In genomic region chr15:100192092-100192695, GRCh38 we compare ENCODE assay signal across 24 cellular contexts.
DNase-seq lines count a peak whose midpoint lies in the region; ATAC-seq and TF ChIP-seq lines count a peak whose summit lies in the region.
"Had no signal": no experiment of that assay in that cellular context is flagged by ENCODE, and none has a peak within 500 bp of the region (broad histone marks: within the 10 kb centered on the region; RNA-seq: fewer than 3 reads in every experiment).

No MANE protein-coding gene starts in this region.

- peak; percentile 45 for DNase-seq in HPDE6-E6E7 (ENCODE audit: extremely low spot score)
- DNase-seq in NCI-H2081 treated with DMSO at 0.1 percent for 48 hours (lab: John Stamatoyannopoulos, UW), result peak; percentile 20
- peak; percentile 45 for DNase-seq in coronary artery (ENCODE audit: low spot score)
- DNase-seq in osteoblast (ENCODE audit: insufficient read length, low spot score, missing footprints), result peak; percentile 34
- DNase-seq in activated CD4-positive, alpha-beta T cell treated with anti-CD3 and anti-CD28 coated beads, Interleukin-2, amount 50 U/mL, for 1 hour, result no peak
- no peak for DNase-seq in mucosa of descending colon
- DNase-seq: activated CD4-positive, alpha-beta T cell treated with anti-CD3 and anti-CD28 coated beads, Interleukin-2, amount 10 ng/mL, durations not matched to agents 7 days and 5 days; activated naive CD4-positive, alpha-beta T cell treated with anti-CD3 and anti-CD28 coated beads, Interleukin-2, amount 50 U/mL, for 16 hours; activated T-cell treated with anti-CD3 and anti-CD28 coated beads, Interleukin-2, amount 50 U/mL, for 1 hour; anterior cingulate cortex; CD4-positive, CD25-positive, alpha-beta regulatory T cell; DMS 273 treated with DMSO at 0.1 percent for 48 hours; effector CD4-positive, alpha-beta T cell; HFFc6; left cardiac atrium; stimulated activated CD4-positive, alpha-beta T cell treated with anti-CD3 and anti-CD28 coated beads, Interleukin-4, amount 100 ng/mL, for 1 hour; stimulated activated naive CD8-positive, alpha-beta T cell treated with anti-CD3 and anti-CD28 coated beads, Interleukin-15, Interleukin-2, amounts not matched to agents 100 U/mL and 50 U/mL, for 24 hours; thyroid gland had no signal

- H3K4me3 ChIP-seq in coronary artery (no peak overlapping the region), osteoblast (ENCODE audit: insufficient read depth, low read length) (no peak overlapping the region), mucosa of descending colon (no peak overlapping the region)
- H3K4me3 ChIP-seq: esophagus muscularis mucosa, gastroesophageal sphincter, smooth muscle cell, thyroid gland had no signal

- no peaks in the 10 kb centered on the region for H3K4me1 ChIP-seq in osteoblast (ENCODE audit: insufficient read depth, low read length)
- peaks cover 6% of the 10 kb centered on the region for H3K4me1 ChIP-seq in mucosa of descending colon (ENCODE audit: low read depth)
- H3K4me1 ChIP-seq: thyroid gland had no signal

- no peak overlapping the region for H3K4me2 ChIP-seq in osteoblast (ENCODE audit: insufficient read depth, low read length)
- H3K4me2 ChIP-seq: smooth muscle cell had no signal

- intact Hi-C loops in mucosa of descending colon (cut with DNase I, micrococcal nuclease), result no loop called here

- H2AFZ ChIP-seq in osteoblast (ENCODE audit: low read length), result no peak overlapping the region

- H3K27me3 ChIP-seq in osteoblast (ENCODE audit: insufficient read depth, low read length), result no peaks in the 10 kb centered on the region
- H3K27me3 ChIP-seq: esophagus muscularis mucosa, gastroesophageal sphincter, thyroid gland had no signal

- ATAC-seq in HG02642 (IDR thresholded peaks at IDR 0.05; ENCODE audit: poor library complexity, unreplicated experiment) (no peak), mucosa of descending colon (no peak)
- ATAC-seq: gastroesophageal sphincter; left cardiac atrium; natural killer cell treated with Interleukin-12 subunit alpha and Interleukin-12 subunit beta and Interleukin-15 and Interleukin-18, amount 100 ng/mL, for 72 hours; Right ventricle myocardium inferior; stimulated activated naive CD8-positive, alpha-beta T cell treated with anti-CD3 and anti-CD28 coated beads, Interleukin-15, Interleukin-2, amounts not matched to agents 100 U/mL and 50 U/mL, for 24 hours had no signal

- H4K20me1 ChIP-seq in osteoblast (ENCODE audit: insufficient read depth, low read length), result no peaks in the 10 kb centered on the region

- H3K27ac ChIP-seq in coronary artery (no peak overlapping the region), osteoblast (ENCODE audit: low read depth, low read length) (no peak overlapping the region)
- H3K27ac ChIP-seq: esophagus muscularis mucosa, gastroesophageal sphincter, thyroid gland had no signal

- no peaks in the 10 kb centered on the region for H3K79me2 ChIP-seq in osteoblast (ENCODE audit: insufficient read depth, low read length)

- no peaks in the 10 kb centered on the region for H3K9me3 ChIP-seq in osteoblast (ENCODE audit: low read depth, low read length)
- no peaks in the 10 kb centered on the region for H3K9me3 ChIP-seq in mucosa of descending colon
- H3K9me3 ChIP-seq: esophagus muscularis mucosa, gastroesophageal sphincter, thyroid gland had no signal

- TF ChIP-seq CTCF in coronary artery (IDR thresholded peaks at IDR 0.05) (no peak), osteoblast (IDR thresholded peaks at IDR 0.05; ENCODE audit: extremely low read depth, low read depth, low read length) (no peak), mucosa of descending colon (IDR thresholded peaks at IDR 0.05) (no peak)

- no peaks in the 10 kb centered on the region for H3K36me3 ChIP-seq in osteoblast (ENCODE audit: insufficient read depth, low read length)
- H3K36me3 ChIP-seq in mucosa of descending colon (ENCODE audit: low read depth), result no peaks in the 10 kb centered on the region
- H3K36me3 ChIP-seq: esophagus muscularis mucosa, gastroesophageal sphincter, thyroid gland had no signal

Comparison
In these comparisons a context has a peak if more than half of its experiments do, and no peak if none do; other contexts are left out.
1. DNase-seq: peak in HPDE6-E6E7 (single experiment), NCI-H2081 treated with DMSO at 0.1 percent for 48 hours (single experiment), coronary artery (single experiment) and osteoblast (single experiment); none in activated CD4-positive, alpha-beta T cell treated with anti-CD3 and anti-CD28 coated beads, Interleukin-2, amount 50 U/mL, for 1 hour (single experiment) and mucosa of descending colon (0 of 3).